Comparison of ENCODE assay signal across 8 cellular contexts in genomic region chr6:33585403-33586107, GRCh38. TPM values are rescaled to one million over a fixed set of nuclear protein-coding genes. Genes with fewer than 3 reads are reported as not detected.
DNase-seq lines count a peak whose midpoint lies in the region; ATAC-seq and TF ChIP-seq lines count a peak whose summit lies in the region.

No MANE protein-coding gene starts in this region.

- H3K36me3 Mint-ChIP-seq in activated CD4-positive, alpha-beta memory T cell treated with anti-CD3 and anti-CD28 coated beads, Interleukin-2, amount 10 ng/mL, durations not matched to agents 7 days and 5 days (ENCODE audit: low read depth): no peaks in the 10 kb centered on the region

- no peaks in the 10 kb centered on the region for H3K27me3 Mint-ChIP-seq in activated CD4-positive, alpha-beta memory T cell treated with anti-CD3 and anti-CD28 coated beads, Interleukin-2, amount 10 ng/mL, durations not matched to agents 7 days and 5 days

- no peaks in the 10 kb centered on the region for H3K9me3 Mint-ChIP-seq in activated CD4-positive, alpha-beta memory T cell treated with anti-CD3 and anti-CD28 coated beads, Interleukin-2, amount 10 ng/mL, durations not matched to agents 7 days and 5 days

- no peak overlapping the region for H3K27ac ChIP-seq in 22Rv1
- peak overlapping the region in 14 of 59 donors; percentile 1 to 58 (median 22) for H3K27ac ChIP-seq in dorsolateral prefrontal cortex

- ATAC-seq in GM18498 (IDR thresholded peaks at IDR 0.05; ENCODE audit: unreplicated experiment): peak; percentile 69
- peak; percentile 49 for ATAC-seq in HG03439 (IDR thresholded peaks at IDR 0.05; ENCODE audit: unreplicated experiment)

- peak overlapping the region; percentile 66 for H3K4me3 Mint-ChIP-seq in activated CD4-positive, alpha-beta memory T cell treated with anti-CD3 and anti-CD28 coated beads, Interleukin-2, amount 10 ng/mL, durations not matched to agents 7 days and 5 days

- H3K27me3 ChIP-seq in dorsolateral prefrontal cortex: no peaks in the 10 kb centered on the region

- POLR2A ChIA-PET in activated CD4-positive, alpha-beta memory T cell treated with anti-CD3 and anti-CD28 coated beads, Interleukin-2, amount 10 ng/mL, durations not matched to agents 7 days and 5 days (lab: Charles Lee): interaction anchor here (1.1 to 3.2 kb wide), 7 partner anchors 9 to 126 kb away, joined by 3 to 13 read pairs (median 8); partner anchors contain the start of genes ITPR3 and UQCC2

- peaks cover 38% of the 10 kb centered on the region for H3K4me1 Mint-ChIP-seq in activated CD4-positive, alpha-beta memory T cell treated with anti-CD3 and anti-CD28 coated beads, Interleukin-2, amount 10 ng/mL, durations not matched to agents 7 days and 5 days

- peak overlapping the region; percentile 89 for H3K27ac Mint-ChIP-seq in activated CD4-positive, alpha-beta memory T cell treated with anti-CD3 and anti-CD28 coated beads, Interleukin-2, amount 10 ng/mL, durations not matched to agents 7 days and 5 days

- peak overlapping the region in 44 of 59 donors; percentile 1 to 53 (median 32) for H3K4me3 ChIP-seq in dorsolateral prefrontal cortex

- DNase-seq in NCI-H748 treated with DMSO at 0.1 percent for 48 hours (lab: John Stamatoyannopoulos, UW) (peak; percentile 64), dorsolateral prefrontal cortex (peak; percentile 69 to 87 (median 78)), medulla oblongata (ENCODE audit: extremely low spot score) (peak; percentile 85)
- peak; percentile 91 for DNase-seq in activated CD4-positive, alpha-beta memory T cell treated with anti-CD3 and anti-CD28 coated beads, Interleukin-2, amount 10 ng/mL, durations not matched to agents 7 days and 5 days
- peak; percentile 66 to 70 for DNase-seq in stimulated activated CD8-positive, alpha-beta memory T cell treated with anti-CD3 and anti-CD28 coated beads, Interleukin-15, amount 100 ng/mL, for 4 hours (ENCODE audit: low read depth in 2 of 2)

- TF ChIP-seq CTCF in 22Rv1 (IDR thresholded peaks at IDR 0.05) (peak; percentile 86), dorsolateral prefrontal cortex (IDR thresholded peaks at IDR 0.05 in 54 of 56, conservative IDR thresholded peaks at IDR 0.05 in 2 of 56; ENCODE audit: low read depth in 1 of 56, partially characterized antibody in 56 of 56) (peak; percentile 75 to 100 (median 96))

- CTCF ChIA-PET in activated CD4-positive, alpha-beta memory T cell treated with anti-CD3 and anti-CD28 coated beads, Interleukin-2, amount 10 ng/mL, durations not matched to agents 7 days and 5 days (lab: Charles Lee): interaction anchor here (0.7 to 4.0 kb wide), 26 partner anchors 9 to 176 kb away, joined by 3 to 34 read pairs (median 5); partner anchors contain the start of genes ITPR3, UQCC2 and ZBTB9

- intact Hi-C loops in dorsolateral prefrontal cortex (cut with DNase I): loop anchor here (2.0 to 10.0 kb wide), 5 partner anchors 47 to 569 kb away; partner anchors contain the start of gene LEMD2 (in 1 of the 2)

RNA-seq across cellular contexts. Expression of gene BAK1, which starts 5.5 kb away (rescaled TPM):
- total RNA-seq in activated CD4-positive, alpha-beta memory T cell treated with anti-CD3 and anti-CD28 coated beads, Interleukin-2, amount 10 ng/mL, durations not matched to agents 7 days and 5 days: 100 to 1,000 TPM in 1 of 2 experiments, 10 to 100 TPM in 1; 97.9 to 100 TPM
- 10 to 100 TPM in 82 of 120 experiments, 1 to 10 TPM in 38; 6.4 to 17.0 (median 10.8) TPM for total RNA-seq in dorsolateral prefrontal cortex

RNA-seq across cellular contexts. Expression of gene ITPR3, which starts 35.6 kb away (rescaled TPM):
- 10 to 100 TPM; 54.2 to 55.1 TPM for total RNA-seq in activated CD4-positive, alpha-beta memory T cell treated with anti-CD3 and anti-CD28 coated beads, Interleukin-2, amount 10 ng/mL, durations not matched to agents 7 days and 5 days
- total RNA-seq in dorsolateral prefrontal cortex: 10 to 100 TPM in 1 of 120 experiments, 1 to 10 TPM in 119; 1.3 to 10.9 (median 3.8) TPM

Comparison
In these comparisons a context has a peak if more than half of its experiments do, and no peak if none do; other contexts are left out.
1. RNA of gene BAK1, which starts 5.5 kb away (total RNA-seq): 97.9 to 100 TPM in activated CD4-positive, alpha-beta memory T cell treated with anti-CD3 and anti-CD28 coated beads, Interleukin-2, amount 10 ng/mL, durations not matched to agents 7 days and 5 days; 6.4 to 17.0 TPM in dorsolateral prefrontal cortex; every median in the first group is over 4 times any median in the second.
2. RNA of gene ITPR3, which starts 35.6 kb away (total RNA-seq): 54.2 to 55.1 TPM in activated CD4-positive, alpha-beta memory T cell treated with anti-CD3 and anti-CD28 coated beads, Interleukin-2, amount 10 ng/mL, durations not matched to agents 7 days and 5 days; 1.3 to 10.9 TPM in dorsolateral prefrontal cortex; every median in the first group is over 4 times any median in the second.
3. Peak in every context shown above with its lines, with median percentiles within 50 percentile points of each other: DNase-seq.